In the genomic region with DNA sequence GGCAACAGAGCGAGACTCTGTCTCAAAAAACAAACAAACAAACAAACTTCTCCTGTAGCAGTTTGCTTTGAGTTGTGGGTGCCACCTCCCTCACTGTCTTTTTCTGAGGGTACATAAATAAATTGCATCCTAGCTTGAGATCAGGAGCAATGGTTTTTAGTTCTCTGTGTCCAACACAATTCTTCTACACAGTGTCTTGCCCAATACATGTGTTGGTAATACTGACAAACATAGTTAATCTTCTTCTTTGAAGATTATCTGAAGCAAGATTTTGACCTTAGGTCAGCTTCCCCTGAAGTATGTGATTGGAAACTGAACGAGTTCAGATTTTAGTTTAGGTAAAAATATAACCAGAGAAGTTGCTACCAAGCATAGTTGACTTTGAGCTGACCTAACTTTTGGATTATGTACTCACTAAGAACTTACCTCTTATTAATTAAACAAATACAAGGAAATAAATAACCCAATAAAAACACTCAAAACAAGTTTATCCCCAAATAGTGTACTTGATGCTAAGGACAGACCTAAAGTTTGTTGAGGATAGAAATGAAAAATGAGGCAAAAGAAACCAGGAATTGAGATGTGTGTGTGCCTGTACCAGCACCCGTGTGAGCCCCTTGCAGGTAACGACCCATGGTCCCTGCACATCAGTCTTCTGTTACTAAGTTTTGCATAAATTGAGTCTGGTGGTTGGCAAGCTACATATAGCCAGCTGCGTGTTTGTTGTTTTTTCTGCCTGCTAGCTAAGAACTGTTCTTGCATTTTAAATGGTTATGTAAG, we compare ENCODE assay signal across 12 cellular contexts. TPM values are rescaled to one million over a fixed set of nuclear protein-coding genes. Genes with fewer than 3 reads are reported as not detected.
DNase-seq lines count a peak whose midpoint lies in the region; ATAC-seq and TF ChIP-seq lines count a peak whose summit lies in the region.
"Had no signal": no experiment of that assay in that cellular context is flagged by ENCODE, and none has a peak within 500 bp of the region (broad histone marks: within the 10 kb centered on the region; RNA-seq: fewer than 3 reads in every experiment).

No MANE protein-coding gene starts in this region.

- intact Hi-C loops in tibial artery (cut with DNase I; ENCODE audit: low total_unique reads): loop anchor here (2.0 to 5.0 kb wide), 2 partner anchors 135 to 153 kb away; a partner anchor contains a TSS

- no peaks in the 10 kb centered on the region for H3K9me2 ChIP-seq in DOHH2 (replicated peaks; ENCODE audit: control insufficient read depth, low read length)

- DNase-seq in tibial artery (no peak), Peyer's patch (no peak), HUDEP-2 (lab: John Stamatoyannopoulos, UW; ENCODE audit: unreplicated experiment in 76 of 76) (no peak)
- DNase-seq in activated effector memory CD4-positive, alpha-beta T cell treated with Interleukin-2 at 50 U/mL for 16 hours: no peak
- DNase-seq: activated B cell treated with CpG ODN at 0.5 μM for 24 hours; activated naive CD4-positive, alpha-beta T cell treated with Interleukin-2 at 50 U/mL for 16 hours; effector CD8-positive, alpha-beta T cell had no signal

- H3K9me3 ChIP-seq in DOHH2 (ENCODE audit: control insufficient read depth, insufficient read depth, low read length) (no peaks in the 10 kb centered on the region), tibial artery (no peaks in the 10 kb centered on the region), Peyer's patch (no peaks in the 10 kb centered on the region)

- peak; percentile 70 for TF ChIP-seq POLR2A in Raji (IDR thresholded peaks at IDR 0.05; ENCODE audit: insufficient read depth, low read depth, low read length)
- no peak for TF ChIP-seq POLR2A in Peyer's patch (IDR thresholded peaks at IDR 0.05)

- H3K4me1 ChIP-seq in DOHH2 (ENCODE audit: control insufficient read depth, low read length) (peaks cover 62% of the 10 kb centered on the region), tibial artery (peaks cover 7 to 77% (median 31%) of the 10 kb centered on the region in 4 donors), Peyer's patch (peaks cover 0 to 14% (median 0%) of the 10 kb centered on the region in 4 donors)

- ATAC-seq in GM19463 (IDR thresholded peaks at IDR 0.05; ENCODE audit: unreplicated experiment): peak; percentile 85
- peak; percentile 69 for ATAC-seq in HG03066 (IDR thresholded peaks at IDR 0.05; ENCODE audit: low read depth, unreplicated experiment)

- H3K4me3 ChIP-seq in DOHH2 (ENCODE audit: low read length) (peak overlapping the region; percentile 55), tibial artery (no peak overlapping the region), Peyer's patch (no peak overlapping the region)

- H3K4me2 ChIP-seq in DOHH2 (ENCODE audit: low read length): peak overlapping the region; percentile 73
- H3K4me2 ChIP-seq: KMS-11 had no signal

- peaks cover 3% of the 10 kb centered on the region; the same call in 1 of the 2 replicates for H3F3A ChIP-seq in DOHH2 (ENCODE audit: control insufficient read depth, insufficient read depth)

- H4K20me1 ChIP-seq in DOHH2 (ENCODE audit: control insufficient read depth, insufficient read depth, low read depth, low read length): no peaks in the 10 kb centered on the region

- TF ChIP-seq CTCF in DOHH2 (IDR thresholded peaks at IDR 0.05; ENCODE audit: low read depth, low read length, poor library complexity, severe bottlenecking) (no peak), tibial artery (IDR thresholded peaks at IDR 0.05) (no peak), Peyer's patch (IDR thresholded peaks at IDR 0.05) (no peak)

- peaks cover 71% of the 10 kb centered on the region for H3K79me2 ChIP-seq in DOHH2 (ENCODE audit: control insufficient read depth, low read length)

- H3K27ac ChIP-seq in DOHH2 (ENCODE audit: low read depth, low read length): peak overlapping the region; percentile 15; the same call in 1 of the 2 replicates
- no peak overlapping the region for H3K27ac ChIP-seq in tibial artery
- H3K27ac ChIP-seq in Peyer's patch: no peak overlapping the region
- H3K27ac ChIP-seq: KMS-11 had no signal

- H3K36me3 ChIP-seq in DOHH2 (ENCODE audit: control insufficient read depth, low read length) (no peaks in the 10 kb centered on the region), tibial artery (no peaks in the 10 kb centered on the region), Peyer's patch (no peaks in the 10 kb centered on the region)

- H3K27me3 ChIP-seq in DOHH2 (ENCODE audit: control insufficient read depth, low read length): no peaks in the 10 kb centered on the region
- no peaks in the 10 kb centered on the region for H3K27me3 ChIP-seq in tibial artery
- no peaks in the 10 kb centered on the region for H3K27me3 ChIP-seq in Peyer's patch

RNA-seq across cellular contexts. Expression of a gene that starts 16.2 kb away (rescaled TPM):
- total RNA-seq in Peyer's patch: 100 to 1,000 TPM; 102 to 405 (median 263) TPM
